In the genomic region with DNA sequence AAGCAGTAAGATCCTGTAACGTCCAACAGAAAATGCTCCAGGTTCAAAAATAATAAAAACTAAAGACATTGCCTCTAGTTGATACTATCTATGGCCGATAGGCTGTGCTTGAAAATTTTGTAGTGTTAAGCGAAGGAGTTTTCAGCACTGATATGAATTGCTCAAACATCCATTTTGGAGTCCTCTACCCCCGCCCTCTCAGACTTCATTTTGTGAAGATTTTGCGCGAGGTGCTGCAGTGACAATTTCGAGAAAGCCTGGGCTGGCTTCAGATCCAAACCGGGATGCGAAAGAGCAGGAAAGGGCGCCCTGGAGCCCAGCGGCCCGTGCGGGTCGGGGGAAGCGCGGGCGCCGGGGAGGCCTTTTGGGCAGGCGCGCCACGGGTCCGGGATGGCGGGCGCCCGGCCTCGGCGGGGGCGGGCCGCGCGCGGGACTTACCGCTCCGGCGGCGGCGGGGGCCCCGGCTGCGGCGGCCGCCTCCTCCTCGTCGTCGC, we compare ENCODE assay signal across 1 cellular context.
TF ChIP-seq lines count a peak whose summit lies in the region.

No MANE protein-coding gene starts in this region.

TF ChIP-seq in GM23338, 12 proteins besides CTCF, POLR2A, EP300 and RAD21 (continued from another document):
- TF ChIP-seq, protein P1, sequence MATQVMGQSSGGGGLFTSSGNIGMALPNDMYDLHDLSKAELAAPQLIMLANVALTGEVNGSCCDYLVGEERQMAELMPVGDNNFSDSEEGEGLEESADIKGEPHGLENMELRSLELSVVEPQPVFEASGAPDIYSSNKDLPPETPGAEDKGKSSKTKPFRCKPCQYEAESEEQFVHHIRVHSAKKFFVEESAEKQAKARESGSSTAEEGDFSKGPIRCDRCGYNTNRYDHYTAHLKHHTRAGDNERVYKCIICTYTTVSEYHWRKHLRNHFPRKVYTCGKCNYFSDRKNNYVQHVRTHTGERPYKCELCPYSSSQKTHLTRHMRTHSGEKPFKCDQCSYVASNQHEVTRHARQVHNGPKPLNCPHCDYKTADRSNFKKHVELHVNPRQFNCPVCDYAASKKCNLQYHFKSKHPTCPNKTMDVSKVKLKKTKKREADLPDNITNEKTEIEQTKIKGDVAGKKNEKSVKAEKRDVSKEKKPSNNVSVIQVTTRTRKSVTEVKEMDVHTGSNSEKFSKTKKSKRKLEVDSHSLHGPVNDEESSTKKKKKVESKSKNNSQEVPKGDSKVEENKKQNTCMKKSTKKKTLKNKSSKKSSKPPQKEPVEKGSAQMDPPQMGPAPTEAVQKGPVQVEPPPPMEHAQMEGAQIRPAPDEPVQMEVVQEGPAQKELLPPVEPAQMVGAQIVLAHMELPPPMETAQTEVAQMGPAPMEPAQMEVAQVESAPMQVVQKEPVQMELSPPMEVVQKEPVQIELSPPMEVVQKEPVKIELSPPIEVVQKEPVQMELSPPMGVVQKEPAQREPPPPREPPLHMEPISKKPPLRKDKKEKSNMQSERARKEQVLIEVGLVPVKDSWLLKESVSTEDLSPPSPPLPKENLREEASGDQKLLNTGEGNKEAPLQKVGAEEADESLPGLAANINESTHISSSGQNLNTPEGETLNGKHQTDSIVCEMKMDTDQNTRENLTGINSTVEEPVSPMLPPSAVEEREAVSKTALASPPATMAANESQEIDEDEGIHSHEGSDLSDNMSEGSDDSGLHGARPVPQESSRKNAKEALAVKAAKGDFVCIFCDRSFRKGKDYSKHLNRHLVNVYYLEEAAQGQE (IDR thresholded peaks at IDR 0.05; ENCODE audit: unreplicated experiment) = no peak
- TF ChIP-seq EZH2phosphoT487 (IDR thresholded peaks at IDR 0.05; ENCODE audit: unreplicated experiment) (no peak), ZNF114 (CRISPR knock-in tag; IDR thresholded peaks at IDR 0.05) (no peak), STAT1 (IDR thresholded peaks at IDR 0.05; ENCODE audit: unreplicated experiment) (no peak), NANOG (IDR thresholded peaks at IDR 0.05; ENCODE audit: borderline replicate concordance) (no peak)
